ENCODE assay signal across 8 cellular contexts in genomic region chr13:35953537-35954206, GRCh38.
DNase-seq lines count a peak whose midpoint lies in the region; ATAC-seq and TF ChIP-seq lines count a peak whose summit lies in the region.

No MANE protein-coding gene starts in this region.

- H3K4me1 ChIP-seq in mesodermal cell (ENCODE audit: control insufficient read depth, insufficient read depth, low read length, poor library complexity, severe bottlenecking), result no peaks in the 10 kb centered on the region

- H3K9me3 ChIP-seq in mesodermal cell (ENCODE audit: control insufficient read depth, low read length), result no peaks in the 10 kb centered on the region

- H3K4me3 Mint-ChIP-seq in activated naive CD4-positive, alpha-beta T cell treated with anti-CD3 and anti-CD28 coated beads, Interleukin-2, amount 10 ng/mL, durations not matched to agents 7 days and 5 days, result no peak overlapping the region

- peak overlapping the region; percentile 38 for H3K27ac ChIP-seq in mesodermal cell (ENCODE audit: low read depth, low read length, severe bottlenecking)

- H3K36me3 Mint-ChIP-seq in activated naive CD4-positive, alpha-beta T cell treated with anti-CD3 and anti-CD28 coated beads, Interleukin-2, amount 10 ng/mL, durations not matched to agents 7 days and 5 days, result no peaks in the 10 kb centered on the region

- H3K36me3 ChIP-seq in mesodermal cell (ENCODE audit: control insufficient read depth, insufficient read depth, low read length), result no peaks in the 10 kb centered on the region

- ATAC-seq in HG02870 (IDR thresholded peaks at IDR 0.05; ENCODE audit: unreplicated experiment), result no peak

- H3K4me1 Mint-ChIP-seq in activated naive CD4-positive, alpha-beta T cell treated with anti-CD3 and anti-CD28 coated beads, Interleukin-2, amount 10 ng/mL, durations not matched to agents 7 days and 5 days, result no peaks in the 10 kb centered on the region

- TF ChIP-seq CTCF in epithelial cell of esophagus (IDR thresholded peaks at IDR 0.05; ENCODE audit: insufficient read depth, low read depth, low read length, missing control alignments), result peak; percentile 70

- CTCF ChIA-PET in activated naive CD4-positive, alpha-beta T cell treated with anti-CD3 and anti-CD28 coated beads, Interleukin-2, amount 10 ng/mL, durations not matched to agents 7 days and 5 days (lab: Charles Lee), result no interaction called here

- H3K27me3 Mint-ChIP-seq in activated naive CD4-positive, alpha-beta T cell treated with anti-CD3 and anti-CD28 coated beads, Interleukin-2, amount 10 ng/mL, durations not matched to agents 7 days and 5 days, result no peaks in the 10 kb centered on the region

- WGBS in mesodermal cell (ENCODE audit: insufficient coverage in 2 of 2), 2 experiments, result 18 to 29% methylated on average over 7 to 9 of the region's 12 CpGs

- H3K27ac Mint-ChIP-seq in activated naive CD4-positive, alpha-beta T cell treated with anti-CD3 and anti-CD28 coated beads, Interleukin-2, amount 10 ng/mL, durations not matched to agents 7 days and 5 days, result no peak overlapping the region

- peak; percentile 90 for DNase-seq in EH (ENCODE audit: low read depth)
- peak; percentile 65 for DNase-seq in KBM-7
- DNase-seq in epithelial cell of esophagus (ENCODE audit: low read depth), result peak; percentile 62
- no peak for DNase-seq in activated CD8-positive, alpha-beta memory T cell treated with anti-CD3 and anti-CD28 coated beads, Interleukin-2, amount 50 U/mL, for 4 hours
- DNase-seq in activated naive CD4-positive, alpha-beta T cell treated with anti-CD3 and anti-CD28 coated beads, Interleukin-2, amount 10 ng/mL, durations not matched to agents 7 days and 5 days, result no peak

- in situ Hi-C loops in KBM-7 (cut with MboI; ENCODE audit: low pct_unique_long_range_greater_than_20kb, low sequenced_read_pairs), result no loop called here

- peaks cover 3% of the 10 kb centered on the region for H3K9me3 Mint-ChIP-seq in activated naive CD4-positive, alpha-beta T cell treated with anti-CD3 and anti-CD28 coated beads, Interleukin-2, amount 10 ng/mL, durations not matched to agents 7 days and 5 days

- H3K4me3 ChIP-seq in epithelial cell of esophagus (ENCODE audit: low read length) (no peak overlapping the region), mesodermal cell (ENCODE audit: extremely low read depth, insufficient read depth, low read length, poor library complexity, severe bottlenecking) (no peak overlapping the region)

TF ChIP-seq in PFSK-1, 5 proteins besides CTCF, POLR2A, EP300 and RAD21:
- TF ChIP-seq POLR2AphosphoS5 (IDR thresholded peaks at IDR 0.05; ENCODE audit: low read depth, low read length), result no peak
- peak; percentile 80 for TF ChIP-seq FOXP2 (optimal IDR thresholded peaks at IDR 0.05; ENCODE audit: borderline replicate concordance, extremely low read depth, extremely low read length, insufficient read depth)
TF ChIP-seq in PFSK-1: peak in this region for 1.

Comparison
In these comparisons a context has a peak if more than half of its experiments do, and no peak if none do; other contexts are left out.
1. DNase-seq: peak in EH (single experiment), KBM-7 (single experiment) and epithelial cell of esophagus (single experiment); none in activated CD8-positive, alpha-beta memory T cell treated with anti-CD3 and anti-CD28 coated beads, Interleukin-2, amount 50 U/mL, for 4 hours (single experiment) and activated naive CD4-positive, alpha-beta T cell treated with anti-CD3 and anti-CD28 coated beads, Interleukin-2, amount 10 ng/mL, durations not matched to agents 7 days and 5 days (single experiment).